ENCODE assay signal across 1 cellular context in the genomic region with DNA sequence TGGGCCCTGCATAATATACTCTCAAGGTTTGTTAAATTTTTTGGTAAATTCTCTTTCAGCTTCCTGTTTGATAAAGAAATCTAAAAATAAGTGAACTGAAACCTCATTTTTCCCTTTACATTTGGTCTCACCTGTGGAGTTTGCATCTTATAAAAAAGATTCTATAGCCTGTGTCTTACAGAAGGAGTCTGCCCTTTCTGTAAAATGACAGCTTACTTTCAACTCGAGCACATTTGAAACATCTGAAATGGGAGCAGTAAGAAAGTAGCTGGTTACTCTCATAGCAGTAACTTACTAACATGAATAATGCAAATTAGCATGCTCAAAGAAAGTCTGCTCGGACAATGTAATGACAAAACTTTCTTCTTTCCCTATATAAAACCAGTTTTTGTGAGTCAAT.
TF ChIP-seq lines count a peak whose summit lies in the region.

No MANE protein-coding gene starts in this region.

TF ChIP-seq in GM23338, 12 proteins besides CTCF, POLR2A, EP300 and RAD21 (continued from another document):
- TF ChIP-seq, protein P1, sequence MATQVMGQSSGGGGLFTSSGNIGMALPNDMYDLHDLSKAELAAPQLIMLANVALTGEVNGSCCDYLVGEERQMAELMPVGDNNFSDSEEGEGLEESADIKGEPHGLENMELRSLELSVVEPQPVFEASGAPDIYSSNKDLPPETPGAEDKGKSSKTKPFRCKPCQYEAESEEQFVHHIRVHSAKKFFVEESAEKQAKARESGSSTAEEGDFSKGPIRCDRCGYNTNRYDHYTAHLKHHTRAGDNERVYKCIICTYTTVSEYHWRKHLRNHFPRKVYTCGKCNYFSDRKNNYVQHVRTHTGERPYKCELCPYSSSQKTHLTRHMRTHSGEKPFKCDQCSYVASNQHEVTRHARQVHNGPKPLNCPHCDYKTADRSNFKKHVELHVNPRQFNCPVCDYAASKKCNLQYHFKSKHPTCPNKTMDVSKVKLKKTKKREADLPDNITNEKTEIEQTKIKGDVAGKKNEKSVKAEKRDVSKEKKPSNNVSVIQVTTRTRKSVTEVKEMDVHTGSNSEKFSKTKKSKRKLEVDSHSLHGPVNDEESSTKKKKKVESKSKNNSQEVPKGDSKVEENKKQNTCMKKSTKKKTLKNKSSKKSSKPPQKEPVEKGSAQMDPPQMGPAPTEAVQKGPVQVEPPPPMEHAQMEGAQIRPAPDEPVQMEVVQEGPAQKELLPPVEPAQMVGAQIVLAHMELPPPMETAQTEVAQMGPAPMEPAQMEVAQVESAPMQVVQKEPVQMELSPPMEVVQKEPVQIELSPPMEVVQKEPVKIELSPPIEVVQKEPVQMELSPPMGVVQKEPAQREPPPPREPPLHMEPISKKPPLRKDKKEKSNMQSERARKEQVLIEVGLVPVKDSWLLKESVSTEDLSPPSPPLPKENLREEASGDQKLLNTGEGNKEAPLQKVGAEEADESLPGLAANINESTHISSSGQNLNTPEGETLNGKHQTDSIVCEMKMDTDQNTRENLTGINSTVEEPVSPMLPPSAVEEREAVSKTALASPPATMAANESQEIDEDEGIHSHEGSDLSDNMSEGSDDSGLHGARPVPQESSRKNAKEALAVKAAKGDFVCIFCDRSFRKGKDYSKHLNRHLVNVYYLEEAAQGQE (IDR thresholded peaks at IDR 0.05; ENCODE audit: unreplicated experiment), result no peak
- TF ChIP-seq NANOG (IDR thresholded peaks at IDR 0.05; ENCODE audit: borderline replicate concordance), result no peak
- TF ChIP-seq CREB1 (CRISPR knock-in tag; IDR thresholded peaks at IDR 0.05; ENCODE audit: low read depth), result no peak
- TF ChIP-seq, protein P2, sequence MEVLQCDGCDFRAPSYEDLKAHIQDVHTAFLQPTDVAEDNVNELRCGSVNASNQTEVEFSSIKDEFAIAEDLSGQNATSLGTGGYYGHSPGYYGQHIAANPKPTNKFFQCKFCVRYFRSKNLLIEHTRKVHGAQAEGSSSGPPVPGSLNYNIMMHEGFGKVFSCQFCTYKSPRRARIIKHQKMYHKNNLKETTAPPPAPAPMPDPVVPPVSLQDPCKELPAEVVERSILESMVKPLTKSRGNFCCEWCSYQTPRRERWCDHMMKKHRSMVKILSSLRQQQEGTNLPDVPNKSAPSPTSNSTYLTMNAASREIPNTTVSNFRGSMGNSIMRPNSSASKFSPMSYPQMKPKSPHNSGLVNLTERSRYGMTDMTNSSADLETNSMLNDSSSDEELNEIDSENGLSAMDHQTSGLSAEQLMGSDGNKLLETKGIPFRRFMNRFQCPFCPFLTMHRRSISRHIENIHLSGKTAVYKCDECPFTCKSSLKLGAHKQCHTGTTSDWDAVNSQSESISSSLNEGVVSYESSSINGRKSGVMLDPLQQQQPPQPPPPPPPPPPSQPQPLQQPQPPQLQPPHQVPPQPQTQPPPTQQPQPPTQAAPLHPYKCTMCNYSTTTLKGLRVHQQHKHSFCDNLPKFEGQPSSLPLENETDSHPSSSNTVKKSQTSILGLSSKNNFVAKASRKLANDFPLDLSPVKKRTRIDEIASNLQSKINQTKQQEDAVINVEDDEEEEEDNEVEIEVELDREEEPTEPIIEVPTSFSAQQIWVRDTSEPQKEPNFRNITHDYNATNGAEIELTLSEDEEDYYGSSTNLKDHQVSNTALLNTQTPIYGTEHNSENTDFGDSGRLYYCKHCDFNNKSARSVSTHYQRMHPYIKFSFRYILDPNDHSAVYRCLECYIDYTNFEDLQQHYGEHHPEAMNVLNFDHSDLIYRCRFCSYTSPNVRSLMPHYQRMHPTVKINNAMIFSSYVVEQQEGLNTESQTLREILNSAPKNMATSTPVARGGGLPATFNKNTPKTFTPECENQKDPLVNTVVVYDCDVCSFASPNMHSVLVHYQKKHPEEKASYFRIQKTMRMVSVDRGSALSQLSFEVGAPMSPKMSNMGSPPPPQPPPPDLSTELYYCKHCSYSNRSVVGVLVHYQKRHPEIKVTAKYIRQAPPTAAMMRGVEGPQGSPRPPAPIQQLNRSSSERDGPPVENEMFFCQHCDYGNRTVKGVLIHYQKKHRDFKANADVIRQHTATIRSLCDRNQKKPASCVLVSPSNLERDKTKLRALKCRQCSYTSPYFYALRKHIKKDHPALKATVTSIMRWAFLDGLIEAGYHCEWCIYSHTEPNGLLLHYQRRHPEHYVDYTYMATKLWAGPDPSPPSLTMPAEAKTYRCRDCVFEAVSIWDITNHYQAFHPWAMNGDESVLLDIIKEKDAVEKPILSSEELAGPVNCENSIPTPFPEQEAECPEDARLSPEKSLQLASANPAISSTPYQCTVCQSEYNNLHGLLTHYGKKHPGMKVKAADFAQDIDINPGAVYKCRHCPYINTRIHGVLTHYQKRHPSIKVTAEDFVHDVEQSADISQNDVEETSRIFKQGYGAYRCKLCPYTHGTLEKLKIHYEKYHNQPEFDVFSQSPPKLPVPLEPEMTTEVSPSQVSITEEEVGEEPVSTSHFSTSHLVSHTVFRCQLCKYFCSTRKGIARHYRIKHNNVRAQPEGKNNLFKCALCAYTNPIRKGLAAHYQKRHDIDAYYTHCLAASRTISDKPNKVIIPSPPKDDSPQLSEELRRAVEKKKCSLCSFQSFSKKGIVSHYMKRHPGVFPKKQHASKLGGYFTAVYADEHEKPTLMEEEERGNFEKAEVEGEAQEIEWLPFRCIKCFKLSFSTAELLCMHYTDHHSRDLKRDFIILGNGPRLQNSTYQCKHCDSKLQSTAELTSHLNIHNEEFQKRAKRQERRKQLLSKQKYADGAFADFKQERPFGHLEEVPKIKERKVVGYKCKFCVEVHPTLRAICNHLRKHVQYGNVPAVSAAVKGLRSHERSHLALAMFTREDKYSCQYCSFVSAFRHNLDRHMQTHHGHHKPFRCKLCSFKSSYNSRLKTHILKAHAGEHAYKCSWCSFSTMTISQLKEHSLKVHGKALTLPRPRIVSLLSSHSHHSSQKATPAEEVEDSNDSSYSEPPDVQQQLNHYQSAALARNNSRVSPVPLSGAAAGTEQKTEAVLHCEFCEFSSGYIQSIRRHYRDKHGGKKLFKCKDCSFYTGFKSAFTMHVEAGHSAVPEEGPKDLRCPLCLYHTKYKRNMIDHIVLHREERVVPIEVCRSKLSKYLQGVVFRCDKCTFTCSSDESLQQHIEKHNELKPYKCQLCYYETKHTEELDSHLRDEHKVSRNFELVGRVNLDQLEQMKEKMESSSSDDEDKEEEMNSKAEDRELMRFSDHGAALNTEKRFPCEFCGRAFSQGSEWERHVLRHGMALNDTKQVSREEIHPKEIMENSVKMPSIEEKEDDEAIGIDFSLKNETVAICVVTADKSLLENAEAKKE (CRISPR knock-in tag; IDR thresholded peaks at IDR 0.05), result no peak
